Comparison of ENCODE assay signal across 19 cellular contexts in the genomic region with DNA sequence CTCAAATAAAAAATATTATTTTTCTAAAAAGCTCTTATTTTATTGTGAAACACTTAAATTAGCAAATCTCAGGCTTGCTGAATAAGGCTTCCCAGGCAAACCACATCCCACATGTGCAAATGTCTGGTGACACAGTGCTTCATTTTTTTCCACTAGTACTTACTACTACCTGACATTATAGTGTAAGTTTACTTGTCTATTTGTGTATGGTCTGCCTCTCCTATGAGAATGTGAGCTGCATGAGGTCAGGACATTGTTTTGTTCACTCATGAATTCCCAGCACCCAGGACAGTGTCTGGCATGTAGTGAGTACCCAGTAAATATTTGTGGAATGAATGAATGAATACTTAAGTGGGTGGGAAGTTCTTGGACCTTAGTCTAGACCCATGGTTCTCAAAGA.
DNase-seq lines count a peak whose midpoint lies in the region; ATAC-seq and TF ChIP-seq lines count a peak whose summit lies in the region.
"Had no signal": no experiment of that assay in that cellular context is flagged by ENCODE, and none has a peak within 500 bp of the region (broad histone marks: within the 10 kb centered on the region; RNA-seq: fewer than 3 reads in every experiment).

No MANE protein-coding gene starts in this region.

- H3K36me3 ChIP-seq in IMR-90 (ENCODE audit: control insufficient read depth, insufficient read depth, low read length) (no peaks in the 10 kb centered on the region), brain microvascular endothelial cell (replicated peaks) (no peaks in the 10 kb centered on the region), mesenchymal stem cell (ENCODE audit: control insufficient read depth in 1 of 2, insufficient read depth in 2 of 2, low read depth in 1 of 2, low read length in 2 of 2) (peaks cover 0 to 9% of the 10 kb centered on the region in 2 experiments)
- H3K36me3 ChIP-seq: BE2C had no signal

- no peak overlapping the region for H2AK5ac ChIP-seq in IMR-90 (ENCODE audit: low read depth, low read length)
- H2AK5ac ChIP-seq in mesenchymal stem cell (ENCODE audit: low read length, severe bottlenecking), result no peak overlapping the region

- H3K23ac ChIP-seq in IMR-90 (ENCODE audit: low read depth, low read length) (no peak overlapping the region), mesenchymal stem cell (ENCODE audit: low read length in 2 of 2) (no peak overlapping the region)

- POLR2A ChIA-PET in IMR-90 (lab: Charles Lee; ENCODE audit: unreplicated experiment), result no interaction called here

- H3K4me2 ChIP-seq in IMR-90 (ENCODE audit: low read depth, low read length), result no peak overlapping the region
- no peak overlapping the region for H3K4me2 ChIP-seq in mesenchymal stem cell (ENCODE audit: low read length, poor library complexity, severe bottlenecking)
- H3K4me2 ChIP-seq: KMS-11 had no signal

- H2BK12ac ChIP-seq in mesenchymal stem cell (ENCODE audit: low read length in 2 of 2), result no peak overlapping the region

- no peak for TF ChIP-seq POLR2A in IMR-90 (IDR thresholded peaks at IDR 0.05; ENCODE audit: low read depth, low read length)

- H3K9ac ChIP-seq in IMR-90 (ENCODE audit: low read depth, low read length), result no peak overlapping the region
- no peak overlapping the region for H3K9ac ChIP-seq in mesenchymal stem cell (ENCODE audit: low read length)
- H3K9ac ChIP-seq: KMS-11 had no signal

- BruUV-seq in IMR-90 (replicated peaks; lab: Mats Ljungman, UMichigan), result no TSS peak

- H3K9me3 ChIP-seq in IMR-90 (ENCODE audit: control insufficient read depth, insufficient read depth, low read length) (no peaks in the 10 kb centered on the region), mesenchymal stem cell (ENCODE audit: control insufficient read depth, low read length) (no peaks in the 10 kb centered on the region)
- H3K9me3 ChIP-seq: BE2C, MG63 had no signal

- no peak overlapping the region for H4K91ac ChIP-seq in IMR-90 (ENCODE audit: insufficient read depth, low read depth, low read length)
- H4K91ac ChIP-seq in mesenchymal stem cell (ENCODE audit: low read length), result no peak overlapping the region

- CTCF ChIA-PET in IMR-90 (lab: Yijun Ruan, JAX), result no interaction called here

- TF ChIP-seq RAD21 in IMR-90 (IDR thresholded peaks at IDR 0.05; ENCODE audit: low read length), result no peak

- H2BK120ac ChIP-seq in IMR-90 (ENCODE audit: low read depth, low read length) (no peak overlapping the region), mesenchymal stem cell (ENCODE audit: low read depth, low read length) (no peak overlapping the region)

- no peak overlapping the region for H2AFZ ChIP-seq in IMR-90 (replicated peaks; ENCODE audit: low read length, poor library complexity)
- H2AFZ ChIP-seq in mesenchymal stem cell (ENCODE audit: low read depth, low read length), result no peak overlapping the region

- peaks cover 20% of the 10 kb centered on the region for H4K20me1 ChIP-seq in IMR-90 (ENCODE audit: insufficient read depth, low read length)

- TF ChIP-seq CTCF in IMR-90 (conservative IDR thresholded peaks at IDR 0.05; ENCODE audit: low read depth, low read length) (no peak), brain microvascular endothelial cell (IDR thresholded peaks at IDR 0.05; ENCODE audit: low read depth, low read length, missing control alignments) (no peak)

- H2BK15ac ChIP-seq in IMR-90 (ENCODE audit: low read depth, low read length) (no peak overlapping the region), mesenchymal stem cell (ENCODE audit: low read depth, poor library complexity, severe bottlenecking) (no peak overlapping the region)

- no peak overlapping the region for H2AK9ac ChIP-seq in IMR-90 (replicated peaks; ENCODE audit: low read depth, low read length, poor library complexity)

- H3K56ac ChIP-seq in IMR-90 (ENCODE audit: extremely low read depth, insufficient read depth, low read length), result no peak overlapping the region

- H3K4me3 ChIP-seq in IMR-90 (ENCODE audit: insufficient read depth, low read depth, low read length) (no peak overlapping the region), brain microvascular endothelial cell (ENCODE audit: low read depth, low read length) (no peak overlapping the region), mesenchymal stem cell (ENCODE audit: insufficient read depth in 1 of 2, low read depth in 1 of 2, low read length in 2 of 2) (no peak overlapping the region)
- H3K4me3 ChIP-seq: MG63 had no signal

- peaks cover 54 to 71% of the 10 kb centered on the region in 2 experiments for H3K79me1 ChIP-seq in IMR-90 (ENCODE audit: low read depth in 1 of 2, low read length in 2 of 2)
- H3K79me1 ChIP-seq in mesenchymal stem cell (replicated peaks; ENCODE audit: low read length, poor library complexity, severe bottlenecking), result peaks cover 7% of the 10 kb centered on the region

- no peak overlapping the region for H2BK20ac ChIP-seq in IMR-90 (ENCODE audit: low read depth, low read length)

- dilution Hi-C loops in IMR-90 (cut with HindIII; ENCODE audit: low sequenced_read_pairs, unreplicated experiment), result no loop called here

- intact Hi-C loops in IMR-90 (cut with micrococcal nuclease), result no loop called here
- intact Hi-C loops in left cardiac atrium (cut with DNase I), result no loop called here

- H2BK5ac ChIP-seq in IMR-90 (ENCODE audit: low read depth, low read length, poor library complexity, severe bottlenecking), result no peak overlapping the region
- H2BK5ac ChIP-seq in mesenchymal stem cell (ENCODE audit: low read depth, low read length, poor library complexity, severe bottlenecking), result no peak overlapping the region

- peaks cover 11% of the 10 kb centered on the region; the same call in 1 of the 2 replicates for H3K9me1 ChIP-seq in IMR-90 (ENCODE audit: insufficient read depth, low read length)

- no peak for ATAC-seq in IMR-90 (ENCODE audit: low read depth)
- ATAC-seq in HG03139 (IDR thresholded peaks at IDR 0.05; ENCODE audit: unreplicated experiment), result no peak
- no peak for ATAC-seq in left cardiac atrium

- H3K18ac ChIP-seq in IMR-90 (ENCODE audit: low read depth, low read length) (no peak overlapping the region), mesenchymal stem cell (ENCODE audit: low read depth in 1 of 2, low read length in 2 of 2) (no peak overlapping the region)

- H3K27ac ChIP-seq in IMR-90 (ENCODE audit: insufficient read depth, low read length), result no peak overlapping the region
- no peak overlapping the region for H3K27ac ChIP-seq in brain microvascular endothelial cell
- no peak overlapping the region for H3K27ac ChIP-seq in mesenchymal stem cell (ENCODE audit: low read length, poor library complexity, severe bottlenecking)
- H3K27ac ChIP-seq: KMS-11 had no signal

- no peaks in the 10 kb centered on the region for H3K27me3 ChIP-seq in IMR-90 (ENCODE audit: control insufficient read depth, insufficient read depth, low read length)
- H3K27me3 ChIP-seq in brain microvascular endothelial cell (replicated peaks), result no peaks in the 10 kb centered on the region
- H3K27me3 ChIP-seq in mesenchymal stem cell (ENCODE audit: control insufficient read depth in 1 of 2, insufficient read depth in 1 of 2, low read length in 2 of 2), result no peaks in the 10 kb centered on the region
- H3K27me3 ChIP-seq: BE2C, MG63 had no signal

- H3K4me1 ChIP-seq in IMR-90 (ENCODE audit: control insufficient read depth, insufficient read depth, low read length) (0 out of 2 replicates have a peak, but pooled peaks cover under 1% of the 10 kb centered on the region), mesenchymal stem cell (ENCODE audit: control insufficient read depth, insufficient read depth, low read depth, low read length) (peaks cover 19% of the 10 kb centered on the region)
- H3K4me1 ChIP-seq: BE2C had no signal

- H3K14ac ChIP-seq in IMR-90 (replicated peaks; ENCODE audit: low read depth, low read length) (no peak overlapping the region), mesenchymal stem cell (ENCODE audit: low read length in 2 of 2) (no peak overlapping the region)

- in situ Hi-C loops in IMR-90 (cut with MboI; ENCODE audit: low sequenced_read_pairs) (no loop called here), brain microvascular endothelial cell (cut with HindIII; ENCODE audit: low pct_ligation_motif_present, low sequenced_read_pairs) (no loop called here)

- DNase-seq in AML-193 (lab: John Stamatoyannopoulos, UW), result peak; percentile 39 to 54
- DNase-seq in IMR-90, result peak; percentile 13
- peak; percentile 20 for DNase-seq in brain microvascular endothelial cell
- peak; percentile 25 for DNase-seq in islet precursor cell
- no peak for DNase-seq in T-helper 2 cell
- no peak for DNase-seq in mesenchymal stem cell
- DNase-seq in left cardiac atrium, result no peak
- DNase-seq: BE2C; CD4-positive, alpha-beta memory T cell; DMS79; GF-D8; HFFc6; MG63; NCI-H1417; NCI-H2029 treated with DMSO at 0.1 percent for 48 hours; NCI-H510A; SIG-M5 had no signal

- H4K8ac ChIP-seq in IMR-90 (ENCODE audit: low read depth in 2 of 2, low read length in 2 of 2), result no peak overlapping the region
- no peak overlapping the region for H4K8ac ChIP-seq in mesenchymal stem cell (ENCODE audit: low read length)

- H4K5ac ChIP-seq in IMR-90 (ENCODE audit: low read depth, low read length), result no peak overlapping the region

- H3K4ac ChIP-seq in IMR-90 (ENCODE audit: low read depth, low read length) (no peak overlapping the region), mesenchymal stem cell (ENCODE audit: low read depth in 1 of 2, low read length in 2 of 2) (no peak overlapping the region)

TF ChIP-seq in IMR-90, 13 proteins besides CTCF, POLR2A, EP300 and RAD21:
- no peak for TF ChIP-seq CEBPB (IDR thresholded peaks at IDR 0.05; ENCODE audit: low read depth, low read length)

Comparison
In these comparisons a context has a peak if more than half of its experiments do, and no peak if none do; other contexts are left out.
1. DNase-seq: peak in AML-193 (2 of 2), IMR-90 (single experiment), brain microvascular endothelial cell (single experiment) and islet precursor cell (single experiment); none in T-helper 2 cell (0 of 5), mesenchymal stem cell (single experiment) and left cardiac atrium (single experiment).